In genomic region chr9:75185585-75186170, GRCh38 we compare ENCODE assay signal across 9 cellular contexts.
DNase-seq lines count a peak whose midpoint lies in the region; ATAC-seq, FAIRE-seq and TF ChIP-seq lines count a peak whose summit lies in the region.
"Had no signal": no experiment of that assay in that cellular context is flagged by ENCODE, and none has a peak within 500 bp of the region (broad histone marks: within the 10 kb centered on the region; RNA-seq: fewer than 3 reads in every experiment).

No MANE protein-coding gene starts in this region.

- peak; percentile 19 for DNase-seq in COLO668 (lab: John Stamatoyannopoulos, UW; ENCODE audit: unreplicated experiment)
- peak; percentile 43 for DNase-seq in RPMI8226
- DNase-seq in activated naive CD4-positive, alpha-beta T cell treated with anti-CD3 and anti-CD28 coated beads, Interleukin-2, amount 50 U/mL, for 16 hours = peak; percentile 59
- peak; percentile 16 for DNase-seq in HepG2 (ENCODE audit: low spot score)
- DNase-seq in stimulated activated naive CD4-positive, alpha-beta T cell treated with Interleukin-2 at 50 U/mL for 16 hours (lab: John Stamatoyannopoulos, UW) = peak; percentile 54
- DNase-seq in NCI-H1694 treated with DMSO at 0.1 percent for 48 hours (lab: John Stamatoyannopoulos, UW) = no peak

- in situ Hi-C loops in HepG2 (cut with HindIII; ENCODE audit: extremely low pct_ligation_motif_present, low pct_unique_long_range_greater_than_20kb) = no loop called here

- H3K36me3 ChIP-seq in HepG2 (replicated peaks in 1 of 2; ENCODE audit: control insufficient read depth in 1 of 2, insufficient read depth in 2 of 2, low read length in 2 of 2) = no peaks in the 10 kb centered on the region

- WGBS in HepG2 (ENCODE audit: low lambda C conversion rate) = 0% methylated on average over 4 of the region's 4 CpGs

- peak overlapping the region; percentile 31; the same call in 1 of the 2 replicates for H3K4me2 ChIP-seq in HepG2 (ENCODE audit: low read depth, low read length)

- no peaks in the 10 kb centered on the region for H3K9me3 ChIP-seq in HepG2 (ENCODE audit: low read length)

- no peak for TF ChIP-seq EP300 in HepG2 (IDR thresholded peaks at IDR 0.05; ENCODE audit: low read depth in 2 of 2, low read length in 2 of 2)
- no peak for TF ChIP-seq EP300 in HepG2 (CRISPR knock-in tag; IDR thresholded peaks at IDR 0.05; ENCODE audit: borderline replicate concordance)

- no peaks in the 10 kb centered on the region for H3K79me2 ChIP-seq in HepG2 (ENCODE audit: insufficient read depth, low read length)

- H4K20me1 ChIP-seq in HepG2 (ENCODE audit: insufficient read depth, low read length) = no peaks in the 10 kb centered on the region

- POLR2A ChIA-PET in HepG2 (lab: Yijun Ruan, JAX) = interaction anchor here (0.6 kb wide), 1 partner anchor 99 kb away, joined by 3 read pairs; no protein-coding TSS in a partner anchor

- peak; percentile 71 for ATAC-seq in GM19025 (IDR thresholded peaks at IDR 0.05; ENCODE audit: low read depth, unreplicated experiment)
- peak; percentile 70 for ATAC-seq in HG03280 (IDR thresholded peaks at IDR 0.05; ENCODE audit: unreplicated experiment)
- ATAC-seq in HepG2 = peak; percentile 89

- FAIRE-seq in HepG2 (lab: Jason Lieb, UNC) = peak; percentile 62

- H3K9ac ChIP-seq in HepG2 (ENCODE audit: insufficient read depth, low read depth, low read length) = no peak overlapping the region

- TF ChIP-seq POLR2A in HepG2 (IDR thresholded peaks at IDR 0.05; ENCODE audit: insufficient read depth in 1 of 2, low read depth in 2 of 2, low read length in 2 of 2) = no peak

- no peaks in the 10 kb centered on the region for H3K27me3 ChIP-seq in HepG2 (ENCODE audit: control insufficient read depth in 1 of 2, insufficient read depth in 2 of 2, low read length in 2 of 2)

- no peak overlapping the region for H3K4me3 ChIP-seq in HepG2 (replicated peaks in 1 of 3; ENCODE audit: insufficient read depth in 1 of 3, low read depth in 2 of 3, low read length in 3 of 3)
- H3K4me3 ChIP-seq: SK-N-MC had no signal

- CTCF ChIA-PET in HepG2 (lab: Yijun Ruan, JAX; ENCODE audit: low intra/inter-chr PET ratio, low total read pairs) = no interaction called here

- H2AFZ ChIP-seq in HepG2 (ENCODE audit: low read length) = no peak overlapping the region

- TF ChIP-seq CTCF in HepG2 (CRISPR knock-in tag; IDR thresholded peaks at IDR 0.05) = peak; percentile 61

- no peak for TF ChIP-seq RAD21 in HepG2 (CRISPR knock-in tag; IDR thresholded peaks at IDR 0.05)

- no peak overlapping the region for H3K27ac ChIP-seq in HepG2 (ENCODE audit: extremely low read length, insufficient read depth, low read length)
- H3K27ac ChIP-seq: SK-N-MC had no signal

- intact Hi-C loops in HepG2 (cut with micrococcal nuclease; ENCODE audit: unreplicated experiment) = loop anchor here (1.0 kb wide), 2 partner anchors 53 to 411 kb away; no protein-coding TSS in a partner anchor

- BruUV-seq in HepG2 (replicated peaks; lab: Mats Ljungman, UMichigan) = no TSS peak

- H3K4me1 ChIP-seq in HepG2 (ENCODE audit: insufficient read depth, low read length) = no peaks in the 10 kb centered on the region

TF ChIP-seq in HepG2, 621 proteins besides CTCF, POLR2A, EP300 and RAD21:
- TF ChIP-seq ZNF337 (CRISPR knock-in tag; IDR thresholded peaks at IDR 0.05; ENCODE audit: borderline replicate concordance, low read depth) = no peak
- TF ChIP-seq ATF5 (CRISPR knock-in tag; IDR thresholded peaks at IDR 0.05; ENCODE audit: low read depth) = no peak
- TF ChIP-seq, protein P1, sequence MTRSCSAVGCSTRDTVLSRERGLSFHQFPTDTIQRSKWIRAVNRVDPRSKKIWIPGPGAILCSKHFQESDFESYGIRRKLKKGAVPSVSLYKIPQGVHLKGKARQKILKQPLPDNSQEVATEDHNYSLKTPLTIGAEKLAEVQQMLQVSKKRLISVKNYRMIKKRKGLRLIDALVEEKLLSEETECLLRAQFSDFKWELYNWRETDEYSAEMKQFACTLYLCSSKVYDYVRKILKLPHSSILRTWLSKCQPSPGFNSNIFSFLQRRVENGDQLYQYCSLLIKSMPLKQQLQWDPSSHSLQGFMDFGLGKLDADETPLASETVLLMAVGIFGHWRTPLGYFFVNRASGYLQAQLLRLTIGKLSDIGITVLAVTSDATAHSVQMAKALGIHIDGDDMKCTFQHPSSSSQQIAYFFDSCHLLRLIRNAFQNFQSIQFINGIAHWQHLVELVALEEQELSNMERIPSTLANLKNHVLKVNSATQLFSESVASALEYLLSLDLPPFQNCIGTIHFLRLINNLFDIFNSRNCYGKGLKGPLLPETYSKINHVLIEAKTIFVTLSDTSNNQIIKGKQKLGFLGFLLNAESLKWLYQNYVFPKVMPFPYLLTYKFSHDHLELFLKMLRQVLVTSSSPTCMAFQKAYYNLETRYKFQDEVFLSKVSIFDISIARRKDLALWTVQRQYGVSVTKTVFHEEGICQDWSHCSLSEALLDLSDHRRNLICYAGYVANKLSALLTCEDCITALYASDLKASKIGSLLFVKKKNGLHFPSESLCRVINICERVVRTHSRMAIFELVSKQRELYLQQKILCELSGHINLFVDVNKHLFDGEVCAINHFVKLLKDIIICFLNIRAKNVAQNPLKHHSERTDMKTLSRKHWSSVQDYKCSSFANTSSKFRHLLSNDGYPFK (CRISPR knock-in tag; IDR thresholded peaks at IDR 0.05; ENCODE audit: borderline replicate concordance) = no peak
- TF ChIP-seq, protein P2, sequence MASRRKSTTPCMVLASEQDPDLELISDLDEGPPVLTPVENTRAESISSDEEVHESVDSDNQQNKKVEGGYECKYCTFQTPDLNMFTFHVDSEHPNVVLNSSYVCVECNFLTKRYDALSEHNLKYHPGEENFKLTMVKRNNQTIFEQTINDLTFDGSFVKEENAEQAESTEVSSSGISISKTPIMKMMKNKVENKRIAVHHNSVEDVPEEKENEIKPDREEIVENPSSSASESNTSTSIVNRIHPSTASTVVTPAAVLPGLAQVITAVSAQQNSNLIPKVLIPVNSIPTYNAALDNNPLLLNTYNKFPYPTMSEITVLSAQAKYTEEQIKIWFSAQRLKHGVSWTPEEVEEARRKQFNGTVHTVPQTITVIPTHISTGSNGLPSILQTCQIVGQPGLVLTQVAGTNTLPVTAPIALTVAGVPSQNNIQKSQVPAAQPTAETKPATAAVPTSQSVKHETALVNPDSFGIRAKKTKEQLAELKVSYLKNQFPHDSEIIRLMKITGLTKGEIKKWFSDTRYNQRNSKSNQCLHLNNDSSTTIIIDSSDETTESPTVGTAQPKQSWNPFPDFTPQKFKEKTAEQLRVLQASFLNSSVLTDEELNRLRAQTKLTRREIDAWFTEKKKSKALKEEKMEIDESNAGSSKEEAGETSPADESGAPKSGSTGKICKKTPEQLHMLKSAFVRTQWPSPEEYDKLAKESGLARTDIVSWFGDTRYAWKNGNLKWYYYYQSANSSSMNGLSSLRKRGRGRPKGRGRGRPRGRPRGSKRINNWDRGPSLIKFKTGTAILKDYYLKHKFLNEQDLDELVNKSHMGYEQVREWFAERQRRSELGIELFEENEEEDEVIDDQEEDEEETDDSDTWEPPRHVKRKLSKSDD (CRISPR knock-in tag; IDR thresholded peaks at IDR 0.05; ENCODE audit: low read depth) = no peak
- TF ChIP-seq STAG1 (CRISPR knock-in tag; IDR thresholded peaks at IDR 0.05) = peak; percentile 21; the same call in 1 of the 2 replicates
- peak; percentile 22; the same call in 1 of the 2 replicates for TF ChIP-seq SMC3 (IDR thresholded peaks at IDR 0.05; ENCODE audit: low read length)
- TF ChIP-seq, protein P3, sequence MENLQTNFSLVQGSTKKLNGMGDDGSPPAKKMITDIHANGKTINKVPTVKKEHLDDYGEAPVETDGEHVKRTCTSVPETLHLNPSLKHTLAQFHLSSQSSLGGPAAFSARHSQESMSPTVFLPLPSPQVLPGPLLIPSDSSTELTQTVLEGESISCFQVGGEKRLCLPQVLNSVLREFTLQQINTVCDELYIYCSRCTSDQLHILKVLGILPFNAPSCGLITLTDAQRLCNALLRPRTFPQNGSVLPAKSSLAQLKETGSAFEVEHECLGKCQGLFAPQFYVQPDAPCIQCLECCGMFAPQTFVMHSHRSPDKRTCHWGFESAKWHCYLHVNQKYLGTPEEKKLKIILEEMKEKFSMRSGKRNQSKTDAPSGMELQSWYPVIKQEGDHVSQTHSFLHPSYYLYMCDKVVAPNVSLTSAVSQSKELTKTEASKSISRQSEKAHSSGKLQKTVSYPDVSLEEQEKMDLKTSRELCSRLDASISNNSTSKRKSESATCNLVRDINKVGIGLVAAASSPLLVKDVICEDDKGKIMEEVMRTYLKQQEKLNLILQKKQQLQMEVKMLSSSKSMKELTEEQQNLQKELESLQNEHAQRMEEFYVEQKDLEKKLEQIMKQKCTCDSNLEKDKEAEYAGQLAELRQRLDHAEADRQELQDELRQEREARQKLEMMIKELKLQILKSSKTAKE (CRISPR knock-in tag; IDR thresholded peaks at IDR 0.05; ENCODE audit: borderline replicate concordance) = no peak
- no peak for TF ChIP-seq ZMAT5 (CRISPR knock-in tag; IDR thresholded peaks at IDR 0.05; ENCODE audit: borderline replicate concordance, low read depth)
- no peak for TF ChIP-seq ZNF670 (CRISPR knock-in tag; IDR thresholded peaks at IDR 0.05; ENCODE audit: borderline replicate concordance)
- TF ChIP-seq ZNF20 (CRISPR knock-in tag; IDR thresholded peaks at IDR 0.05) = no peak
- no peak for TF ChIP-seq CENPBD1 (CRISPR knock-in tag; IDR thresholded peaks at IDR 0.05; ENCODE audit: borderline replicate concordance, low read depth)
TF ChIP-seq in HepG2: peak in this region for 2.
